ENCODE assay signal across 16 cellular contexts in genomic region chr19:56137405-56137804, GRCh38. TPM values are rescaled to one million over a fixed set of nuclear protein-coding genes. Genes with fewer than 3 reads are reported as not detected.
DNase-seq lines count a peak whose midpoint lies in the region; ATAC-seq and TF ChIP-seq lines count a peak whose summit lies in the region.
"Had no signal": no experiment of that assay in that cellular context is flagged by ENCODE, and none has a peak within 500 bp of the region (broad histone marks: within the 10 kb centered on the region; RNA-seq: fewer than 3 reads in every experiment).

No MANE protein-coding gene starts in this region.

- peaks cover 23% of the 10 kb centered on the region for H3F3A ChIP-seq in GM23338 (replicated peaks; ENCODE audit: low read depth)

- TF ChIP-seq POLR2A in Peyer's patch (IDR thresholded peaks at IDR 0.05) (peak in 1 of 2 donors; percentile 8), stomach (IDR thresholded peaks at IDR 0.05) (no peak)

- H3K4me3 ChIP-seq in GM23338, result no peak overlapping the region
- no peak overlapping the region for H3K4me3 ChIP-seq in Peyer's patch
- H3K4me3 ChIP-seq in stomach, result no peak overlapping the region
- H3K4me3 ChIP-seq: MG63 had no signal

- peaks cover 37% of the 10 kb centered on the region for H3K4me1 Mint-ChIP-seq in GM23338

- peak overlapping the region; percentile 97 for H3K27ac Mint-ChIP-seq in GM23338
- H3K27ac Mint-ChIP-seq: stimulated activated naive CD8-positive, alpha-beta T cell treated with anti-CD3 and anti-CD28 coated beads, Interleukin-15, Interleukin-2, amounts not matched to agents 100 ng/mL and 50 ng/mL, for 24 hours had no signal

- TF ChIP-seq CTCF in GM23338 (conservative IDR thresholded peaks at IDR 0.05; ENCODE audit: low read depth in 2 of 2) (no peak), Peyer's patch (IDR thresholded peaks at IDR 0.05) (no peak), stomach (IDR thresholded peaks at IDR 0.05) (no peak)

- H3K4me1 ChIP-seq in GM23338 (ENCODE audit: insufficient read depth), result peaks cover 36% of the 10 kb centered on the region
- H3K4me1 ChIP-seq in Peyer's patch, result peaks cover 0 to 13% (median 2%) of the 10 kb centered on the region in 4 donors
- peaks cover 32 to 82% (median 53%) of the 10 kb centered on the region in 4 donors for H3K4me1 ChIP-seq in stomach

- H3K27me3 Mint-ChIP-seq in GM23338 (ENCODE audit: insufficient read depth, low read depth, poor library complexity), result peaks cover 19% of the 10 kb centered on the region
- H3K27me3 Mint-ChIP-seq: stimulated activated naive CD8-positive, alpha-beta T cell treated with anti-CD3 and anti-CD28 coated beads, Interleukin-15, Interleukin-2, amounts not matched to agents 100 ng/mL and 50 ng/mL, for 24 hours had no signal

- H3K9me3 ChIP-seq in Peyer's patch (no peaks in the 10 kb centered on the region), stomach (no peaks in the 10 kb centered on the region)
- H3K9me3 ChIP-seq: MG63 had no signal

- WGBS in stomach, 5 donors, result 26 to 63% (median 33%) methylated on average over 6 of the region's 6 CpGs

- peak overlapping the region; percentile 97 for H2AFZ ChIP-seq in GM23338

- H3K27me3 ChIP-seq in GM23338 (ENCODE audit: insufficient read depth) (no peaks in the 10 kb centered on the region), Peyer's patch (no peaks in the 10 kb centered on the region), stomach (no peaks in the 10 kb centered on the region)
- H3K27me3 ChIP-seq: MG63 had no signal

- no peaks in the 10 kb centered on the region for H4K20me1 ChIP-seq in GM23338 (replicated peaks; ENCODE audit: insufficient read depth)

- no peak overlapping the region; the same call in 2 of the 3 replicates for H3K4me3 Mint-ChIP-seq in GM23338
- H3K4me3 Mint-ChIP-seq: stimulated activated naive CD8-positive, alpha-beta T cell treated with anti-CD3 and anti-CD28 coated beads, Interleukin-15, Interleukin-2, amounts not matched to agents 100 ng/mL and 50 ng/mL, for 24 hours had no signal

- peaks cover 8% of the 10 kb centered on the region for H3K79me2 ChIP-seq in GM23338 (replicated peaks; ENCODE audit: insufficient read depth)

- TF ChIP-seq EP300 in stomach (IDR thresholded peaks at IDR 0.05), result no peak

- no peaks in the 10 kb centered on the region; the same call in 2 of the 3 replicates for H3K9me3 Mint-ChIP-seq in GM23338
- H3K9me3 Mint-ChIP-seq: stimulated activated naive CD8-positive, alpha-beta T cell treated with anti-CD3 and anti-CD28 coated beads, Interleukin-15, Interleukin-2, amounts not matched to agents 100 ng/mL and 50 ng/mL, for 24 hours had no signal

- H3K4me2 ChIP-seq in GM23338, result 0 out of 2 replicates have a peak overlapping the region, but pooled peaks have one; percentile 74

- no peaks in the 10 kb centered on the region; the same call in 2 of the 3 replicates for H3K36me3 Mint-ChIP-seq in GM23338 (ENCODE audit: low read depth)

- H3K36me3 ChIP-seq in GM23338 (ENCODE audit: insufficient read depth) (no peaks in the 10 kb centered on the region), Peyer's patch (no peaks in the 10 kb centered on the region), stomach (no peaks in the 10 kb centered on the region)
- H3K36me3 ChIP-seq: MG63 had no signal

- H3K27ac ChIP-seq in GM23338 (ENCODE audit: low read depth) (peak overlapping the region; percentile 45; the same call in 1 of the 2 replicates), Peyer's patch (peak overlapping the region in 2 of 4 donors; percentile 54 to 56), stomach (peak overlapping the region; percentile 78 to 97 (median 87))

- no peaks in the 10 kb centered on the region for H3K9me2 ChIP-seq in GM23338 (ENCODE audit: insufficient read depth)

- DNase-seq in GM23338 (ENCODE audit: low spot score) (no peak), Peyer's patch (peak in 2 of 3 donors; percentile 80 to 82), left lobe of liver (ENCODE audit: low spot score) (peak; percentile 83), stomach (peak; percentile 93), NCI-H526 (lab: John Stamatoyannopoulos, UW) (no peak), C1 segment of cervical spinal cord (lab: John Stamatoyannopoulos, UW) (no peak)
- no peak for DNase-seq in stimulated activated CD4-positive, alpha-beta T cell treated with anti-CD3 and anti-CD28 coated beads, Interleukin-15, amount 100 ng/mL, for 24 hours
- DNase-seq: activated CD4-positive, alpha-beta T cell treated with anti-CD3 and anti-CD28 coated beads for 48 hours; activated naive CD4-positive, alpha-beta T cell treated with anti-CD3 and anti-CD28 coated beads, Interleukin-2, amount 50 U/mL, for 16 hours; MG63; NCI-H2081 had no signal

- intact Hi-C loops in stomach (cut with DNase I; ENCODE audit: low total_unique reads), result no loop called here

- no peak for ATAC-seq in GM23338
- peak; percentile 16 for ATAC-seq in left lobe of liver
- no peak for ATAC-seq in HG02763 (IDR thresholded peaks at IDR 0.05; ENCODE audit: unreplicated experiment)

TF ChIP-seq in GM23338, 12 proteins besides CTCF, POLR2A, EP300 and RAD21 (continues in another document):
- TF ChIP-seq ETS1 (IDR thresholded peaks at IDR 0.05), result no peak

RNA-seq across cellular contexts. Expression of gene ZNF444, which starts 3.7 kb away (rescaled TPM):
- 58.5 and 60.5 TPM in 2 replicates for total RNA-seq in GM23338 (2014; rRNA removed; shearing (Covaris generic))
- polyA plus RNA-seq in GM23338 (2016; fragmentation: Nextera tagmentation; extraction: Ambion mirVana) (23.6 and 25.1 TPM in 2 replicates), stomach (10 to 100 TPM; 31.9 to 44.7 (median 36.5) TPM)
- total RNA-seq in Peyer's patch (10 to 100 TPM; 22.1 to 49.9 (median 33.2) TPM), left lobe of liver (58.5 TPM), stomach (10 to 100 TPM; 13.4 to 77.0 (median 62.9) TPM)

RNA-seq across cellular contexts. Expression of gene ZNF787, which starts 16.3 kb away (rescaled TPM):
- 35.3 and 44.6 TPM in 2 replicates for total RNA-seq in GM23338 (2014; rRNA removed; shearing (Covaris generic))
- 12.5 and 15.9 TPM in 2 replicates for polyA plus RNA-seq in GM23338 (2016; fragmentation: Nextera tagmentation; extraction: Ambion mirVana)
- 10 to 100 TPM; 19.0 to 42.1 (median 26.9) TPM for total RNA-seq in Peyer's patch
- total RNA-seq in left lobe of liver, result 29.0 TPM
- total RNA-seq in stomach, result 10 to 100 TPM in 4 of 5 donors, 1 to 10 TPM in 1; 2.7 to 77.3 (median 30.3) TPM
- polyA plus RNA-seq in stomach, result 10 to 100 TPM; 22.4 to 29.6 (median 24.8) TPM

RNA-seq across cellular contexts. Expression of gene GALP, which starts 38.4 kb away (rescaled TPM):
- not detected in 2 replicates for total RNA-seq in GM23338 (2014; rRNA removed; shearing (Covaris generic))
- polyA plus RNA-seq in GM23338 (2016; fragmentation: Nextera tagmentation; extraction: Ambion mirVana), result not detected in 2 replicates
- not detected for total RNA-seq in Peyer's patch
- total RNA-seq in left lobe of liver, result not detected
- not detected for total RNA-seq in stomach
- not detected for polyA plus RNA-seq in stomach
- total RNA-seq: Daoy, kidney epithelial cell, pulmonary artery endothelial cell had no signal

Comparison
In these comparisons a context has a peak if more than half of its experiments do, and no peak if none do; other contexts are left out.
1. DNase-seq: peak in Peyer's patch (2 of 3), left lobe of liver (single experiment) and stomach (single experiment); none in GM23338 (single experiment), NCI-H526 (0 of 2), C1 segment of cervical spinal cord (0 of 14) and stimulated activated CD4-positive, alpha-beta T cell treated with anti-CD3 and anti-CD28 coated beads, Interleukin-15, amount 100 ng/mL, for 24 hours (single experiment).